In the genomic region with DNA sequence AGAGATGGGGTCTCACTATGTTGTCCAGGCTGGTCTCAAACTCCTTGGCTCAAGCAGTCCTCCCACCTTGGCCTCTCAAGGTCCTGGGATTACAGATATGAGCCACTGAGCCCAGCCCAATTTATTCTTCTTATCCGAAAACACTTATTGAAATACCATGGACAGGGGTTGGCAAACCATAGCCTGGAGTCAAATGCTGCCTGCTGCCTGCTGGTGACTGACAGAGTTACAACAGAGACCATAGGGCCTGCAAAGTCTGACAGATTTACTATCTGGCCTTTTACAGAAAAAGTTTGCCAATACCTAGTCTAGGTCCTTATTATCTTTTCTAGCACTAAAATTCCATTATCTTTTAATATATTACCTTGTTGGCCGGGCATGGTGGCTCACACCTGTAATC, we compare ENCODE assay signal across 17 cellular contexts.
"Had no signal": no experiment of that assay in that cellular context is flagged by ENCODE, and none has a peak within 500 bp of the region (broad histone marks: within the 10 kb centered on the region; RNA-seq: fewer than 3 reads in every experiment).

No MANE protein-coding gene starts in this region.

- H3K9me3 ChIP-seq: tibial artery had no signal

- DNase-seq: activated CD4-positive, alpha-beta memory T cell treated with anti-CD3 and anti-CD28 coated beads, Interleukin-2, amount 10 ng/mL, durations not matched to agents 7 days and 5 days; activated CD4-positive, alpha-beta T cell treated with anti-CD3 and anti-CD28 coated beads for 36 hours; activated CD8-positive, alpha-beta memory T cell treated with anti-CD3 and anti-CD28 coated beads, Interleukin-2, amount 10 ng/mL, durations not matched to agents 7 days and 5 days; dorsolateral prefrontal cortex; erythroblast; occipital lobe; retina; stimulated activated CD4-positive, alpha-beta T cell treated with anti-CD3 and anti-CD28 coated beads, Interleukin-12 subunit alpha, Interleukin-12 subunit beta, amount 100 ng/mL, for 4 hours; stimulated activated naive CD8-positive, alpha-beta T cell treated with anti-CD3 and anti-CD28 coated beads, Interleukin-15, Interleukin-2, amounts not matched to agents 100 U/mL and 50 U/mL, for 24 hours; substantia nigra; tibial artery had no signal

- H3K27ac Mint-ChIP-seq: activated CD4-positive, alpha-beta memory T cell treated with anti-CD3 and anti-CD28 coated beads, Interleukin-2, amount 10 ng/mL, durations not matched to agents 7 days and 5 days; activated CD4-positive, alpha-beta T cell treated with anti-CD3 and anti-CD28 coated beads for 36 hours; activated CD8-positive, alpha-beta memory T cell treated with anti-CD3 and anti-CD28 coated beads, Interleukin-2, amount 10 ng/mL, durations not matched to agents 7 days and 5 days; activated naive CD8-positive, alpha-beta T cell; mesothelial cell of epicardium had no signal

- H3K4me1 ChIP-seq: tibial artery had no signal

- FAIRE-seq: colon, frontal cortex, keratinocyte, urothelium cell line had no signal

- H3K27me3 Mint-ChIP-seq: activated CD4-positive, alpha-beta T cell treated with anti-CD3 and anti-CD28 coated beads for 36 hours had no signal

- H3K36me3 Mint-ChIP-seq: activated CD8-positive, alpha-beta memory T cell treated with anti-CD3 and anti-CD28 coated beads, Interleukin-2, amount 10 ng/mL, durations not matched to agents 7 days and 5 days; activated naive CD8-positive, alpha-beta T cell; mesothelial cell of epicardium had no signal

- H3K4me1 Mint-ChIP-seq: activated CD4-positive, alpha-beta memory T cell treated with anti-CD3 and anti-CD28 coated beads, Interleukin-2, amount 10 ng/mL, durations not matched to agents 7 days and 5 days; activated CD4-positive, alpha-beta T cell treated with anti-CD3 and anti-CD28 coated beads for 36 hours; activated CD8-positive, alpha-beta memory T cell treated with anti-CD3 and anti-CD28 coated beads, Interleukin-2, amount 10 ng/mL, durations not matched to agents 7 days and 5 days had no signal

- H3K27ac ChIP-seq: dorsolateral prefrontal cortex, tibial artery had no signal

- H3K9me3 Mint-ChIP-seq: activated CD4-positive, alpha-beta memory T cell treated with anti-CD3 and anti-CD28 coated beads, Interleukin-2, amount 10 ng/mL, durations not matched to agents 7 days and 5 days; mesothelial cell of epicardium had no signal

- H3K4me3 Mint-ChIP-seq: activated CD4-positive, alpha-beta memory T cell treated with anti-CD3 and anti-CD28 coated beads, Interleukin-2, amount 10 ng/mL, durations not matched to agents 7 days and 5 days; activated CD4-positive, alpha-beta T cell treated with anti-CD3 and anti-CD28 coated beads for 36 hours; activated CD8-positive, alpha-beta memory T cell treated with anti-CD3 and anti-CD28 coated beads, Interleukin-2, amount 10 ng/mL, durations not matched to agents 7 days and 5 days; activated naive CD8-positive, alpha-beta T cell; mesothelial cell of epicardium had no signal

- H3K36me3 ChIP-seq: tibial artery had no signal

- ATAC-seq: activated CD4-positive, alpha-beta T cell treated with anti-CD3 and anti-CD28 coated beads for 36 hours; activated CD8-positive, alpha-beta memory T cell treated with anti-CD3 and anti-CD28 coated beads, Interleukin-2, amount 10 ng/mL, durations not matched to agents 7 days and 5 days; stimulated activated naive CD8-positive, alpha-beta T cell treated with anti-CD3 and anti-CD28 coated beads, Interleukin-15, Interleukin-2, amounts not matched to agents 100 U/mL and 50 U/mL, for 24 hours had no signal

- H3K4me3 ChIP-seq: dorsolateral prefrontal cortex, tibial artery had no signal
